ENCODE assay signal across 11 cellular contexts in the genomic region with DNA sequence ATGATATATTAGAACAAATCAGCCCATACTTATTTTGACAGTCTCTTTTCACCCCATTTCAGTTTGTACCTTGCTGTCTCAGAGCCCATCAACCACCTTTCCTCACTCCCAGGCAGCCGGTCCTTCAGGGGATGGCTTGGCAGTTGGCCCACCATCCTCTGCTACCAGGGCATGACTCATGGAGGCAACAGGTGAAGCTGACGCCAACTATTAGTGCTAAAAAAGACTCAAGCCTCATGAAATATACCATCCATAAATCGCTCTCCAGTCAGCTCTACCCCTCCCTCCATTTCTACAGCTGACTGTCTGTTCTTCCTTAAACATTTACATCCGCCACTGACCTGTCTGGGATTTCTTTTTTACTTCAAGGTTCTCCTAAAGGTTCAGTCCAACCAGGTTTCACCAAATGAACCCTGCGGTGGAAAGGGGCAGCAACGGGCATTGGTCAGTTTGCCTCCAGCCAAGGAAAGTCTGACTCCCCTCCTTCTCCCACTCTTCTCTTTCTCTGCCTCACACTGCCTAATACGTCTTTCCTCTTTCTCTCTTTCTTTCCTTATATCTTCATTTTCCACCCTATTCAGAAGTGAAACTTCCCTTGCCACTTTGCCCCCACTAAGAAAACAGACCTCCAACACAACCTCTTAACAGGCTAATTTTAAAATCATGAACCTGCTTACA.
A peak's percentile ranks its signal among the peaks of the same experiment; 100 is the strongest.
DNase-seq lines count a peak whose midpoint lies in the region; TF ChIP-seq lines count a peak whose summit lies in the region.
"Had no signal": no experiment of that assay in that cellular context is flagged by ENCODE, and none has a peak within 500 bp of the region (broad histone marks: within the 10 kb centered on the region; RNA-seq: fewer than 3 reads in every experiment).

No MANE protein-coding gene starts in this region.

- no peaks in the 10 kb centered on the region for H3K27me3 Mint-ChIP-seq in Calu3 (ENCODE audit: unreplicated experiment)
- H3K27me3 Mint-ChIP-seq in activated T-helper 2 cell treated with anti-CD3 and anti-CD28 coated beads, Interferon-gamma antibody, Interleukin-2, Interleukin-4, amounts not matched to agents 10 μg/mL and 5 μg/mL and 100 μg/mL, durations not matched to agents 14 hours and 24 hours and 36 hours (ENCODE audit: low read depth), result no peaks in the 10 kb centered on the region

- peaks cover 2% of the 10 kb centered on the region for H3K36me3 Mint-ChIP-seq in Calu3 (ENCODE audit: insufficient read depth, unreplicated experiment)
- H3K36me3 Mint-ChIP-seq in activated T-helper 2 cell treated with anti-CD3 and anti-CD28 coated beads, Interferon-gamma antibody, Interleukin-2, Interleukin-4, amounts not matched to agents 10 μg/mL and 5 μg/mL and 100 μg/mL, durations not matched to agents 14 hours and 24 hours and 36 hours (ENCODE audit: low read depth), result peaks cover 84% of the 10 kb centered on the region

- no TSS peak for BruUV-seq in Calu3 (replicated peaks; lab: Mats Ljungman, UMichigan)

- no peaks in the 10 kb centered on the region for H3K9me3 ChIP-seq in effector memory CD4-positive, alpha-beta T cell (ENCODE audit: control insufficient read depth, low read length)
- H3K9me3 ChIP-seq: prostate gland had no signal

- no peak overlapping the region for H3K27ac ChIP-seq in effector memory CD4-positive, alpha-beta T cell (ENCODE audit: insufficient read depth, low read length, poor library complexity, severe bottlenecking)
- H3K27ac ChIP-seq: GM23248, prostate gland had no signal

- no peak overlapping the region for H3K4me3 Mint-ChIP-seq in Calu3 (ENCODE audit: low read depth, unreplicated experiment)
- H3K4me3 Mint-ChIP-seq in activated T-helper 2 cell treated with anti-CD3 and anti-CD28 coated beads, Interferon-gamma antibody, Interleukin-2, Interleukin-4, amounts not matched to agents 10 μg/mL and 5 μg/mL and 100 μg/mL, durations not matched to agents 14 hours and 24 hours and 36 hours (ENCODE audit: low read depth), result peak overlapping the region; percentile 31

- no peaks in the 10 kb centered on the region for H3K27me3 ChIP-seq in effector memory CD4-positive, alpha-beta T cell (replicated peaks; ENCODE audit: control insufficient read depth, insufficient read depth, low read length, poor library complexity, severe bottlenecking)

- H3K4me3 ChIP-seq in effector memory CD4-positive, alpha-beta T cell (ENCODE audit: insufficient read depth, low read depth, low read length, poor library complexity, severe bottlenecking), result no peak overlapping the region
- H3K4me3 ChIP-seq: GM23248, prostate gland had no signal

- peaks cover 6% of the 10 kb centered on the region for H3K4me1 ChIP-seq in effector memory CD4-positive, alpha-beta T cell (ENCODE audit: control insufficient read depth, insufficient read depth, low read length, poor library complexity, severe bottlenecking)
- H3K4me1 ChIP-seq: prostate gland had no signal

- H3K9me3 Mint-ChIP-seq in Calu3 (ENCODE audit: low read depth, unreplicated experiment), result no peaks in the 10 kb centered on the region
- peaks cover 9% of the 10 kb centered on the region for H3K9me3 Mint-ChIP-seq in activated T-helper 2 cell treated with anti-CD3 and anti-CD28 coated beads, Interferon-gamma antibody, Interleukin-2, Interleukin-4, amounts not matched to agents 10 μg/mL and 5 μg/mL and 100 μg/mL, durations not matched to agents 14 hours and 24 hours and 36 hours

- peak; percentile 26 for DNase-seq in Calu3
- peak; percentile 17 for DNase-seq in HT1080 (ENCODE audit: low read depth)
- DNase-seq in activated T-helper 2 cell treated with anti-CD3 and anti-CD28 coated beads, Interferon-gamma antibody, Interleukin-2, Interleukin-4, amounts not matched to agents 10 μg/mL and 5 μg/mL and 100 μg/mL, durations not matched to agents 14 hours and 24 hours and 36 hours (ENCODE audit: low spot score), result no peak
- DNase-seq in myocyte (ENCODE audit: low read depth), result peak; percentile 52
- no peak for DNase-seq in effector memory CD4-positive, alpha-beta T cell
- DNase-seq in mesenteric fat pad (ENCODE audit: low spot score), result no peak
- DNase-seq in effector CD4-positive, alpha-beta T cell, result no peak
- DNase-seq in posterior vena cava (ENCODE audit: low spot score), result no peak
- DNase-seq: GM23248, NCI-H1048 had no signal

- H3K4me1 Mint-ChIP-seq in Calu3 (ENCODE audit: low read depth, unreplicated experiment), result peaks cover 15% of the 10 kb centered on the region
- H3K4me1 Mint-ChIP-seq in activated T-helper 2 cell treated with anti-CD3 and anti-CD28 coated beads, Interferon-gamma antibody, Interleukin-2, Interleukin-4, amounts not matched to agents 10 μg/mL and 5 μg/mL and 100 μg/mL, durations not matched to agents 14 hours and 24 hours and 36 hours (ENCODE audit: low read depth), result peaks cover 61% of the 10 kb centered on the region

- TF ChIP-seq CTCF in Calu3 (IDR thresholded peaks at IDR 0.05; ENCODE audit: unreplicated experiment), result no peak

- CTCF ChIA-PET in Calu3 (lab: Charles Lee), result no interaction called here

- intact Hi-C loops in Calu3 (cut with micrococcal nuclease; ENCODE audit: unreplicated experiment) (no loop called here), posterior vena cava (cut with DNase I) (no loop called here)
- intact Hi-C loops in activated T-helper 2 cell treated with anti-CD3 and anti-CD28 coated beads, Interferon-gamma antibody, Interleukin-2, Interleukin-4, amounts not matched to agents 10 μg/mL and 5 μg/mL and 100 μg/mL, durations not matched to agents 14 hours and 24 hours and 36 hours (cut with micrococcal nuclease), result loop anchor here (2.0 kb wide), 1 partner anchor 77 kb away; no protein-coding TSS in a partner anchor

- H3K36me3 ChIP-seq in effector memory CD4-positive, alpha-beta T cell (ENCODE audit: control insufficient read depth, insufficient read depth, low read length), result peaks cover 6% of the 10 kb centered on the region
- H3K36me3 ChIP-seq: prostate gland had no signal

- no peak overlapping the region for H3K27ac Mint-ChIP-seq in Calu3 (ENCODE audit: unreplicated experiment)
- H3K27ac Mint-ChIP-seq in activated T-helper 2 cell treated with anti-CD3 and anti-CD28 coated beads, Interferon-gamma antibody, Interleukin-2, Interleukin-4, amounts not matched to agents 10 μg/mL and 5 μg/mL and 100 μg/mL, durations not matched to agents 14 hours and 24 hours and 36 hours, result peak overlapping the region; percentile 74

Comparison
In these comparisons a context has a peak if more than half of its experiments do, and no peak if none do; other contexts are left out.
1. DNase-seq: peak in Calu3 (single experiment), HT1080 (single experiment) and myocyte (single experiment); none in activated T-helper 2 cell treated with anti-CD3 and anti-CD28 coated beads, Interferon-gamma antibody, Interleukin-2, Interleukin-4, amounts not matched to agents 10 μg/mL and 5 μg/mL and 100 μg/mL, durations not matched to agents 14 hours and 24 hours and 36 hours (single experiment), effector memory CD4-positive, alpha-beta T cell (0 of 3), mesenteric fat pad (single experiment), effector CD4-positive, alpha-beta T cell (single experiment) and posterior vena cava (single experiment).